10 cellular contexts compared by ENCODE assay signal in the genomic region with DNA sequence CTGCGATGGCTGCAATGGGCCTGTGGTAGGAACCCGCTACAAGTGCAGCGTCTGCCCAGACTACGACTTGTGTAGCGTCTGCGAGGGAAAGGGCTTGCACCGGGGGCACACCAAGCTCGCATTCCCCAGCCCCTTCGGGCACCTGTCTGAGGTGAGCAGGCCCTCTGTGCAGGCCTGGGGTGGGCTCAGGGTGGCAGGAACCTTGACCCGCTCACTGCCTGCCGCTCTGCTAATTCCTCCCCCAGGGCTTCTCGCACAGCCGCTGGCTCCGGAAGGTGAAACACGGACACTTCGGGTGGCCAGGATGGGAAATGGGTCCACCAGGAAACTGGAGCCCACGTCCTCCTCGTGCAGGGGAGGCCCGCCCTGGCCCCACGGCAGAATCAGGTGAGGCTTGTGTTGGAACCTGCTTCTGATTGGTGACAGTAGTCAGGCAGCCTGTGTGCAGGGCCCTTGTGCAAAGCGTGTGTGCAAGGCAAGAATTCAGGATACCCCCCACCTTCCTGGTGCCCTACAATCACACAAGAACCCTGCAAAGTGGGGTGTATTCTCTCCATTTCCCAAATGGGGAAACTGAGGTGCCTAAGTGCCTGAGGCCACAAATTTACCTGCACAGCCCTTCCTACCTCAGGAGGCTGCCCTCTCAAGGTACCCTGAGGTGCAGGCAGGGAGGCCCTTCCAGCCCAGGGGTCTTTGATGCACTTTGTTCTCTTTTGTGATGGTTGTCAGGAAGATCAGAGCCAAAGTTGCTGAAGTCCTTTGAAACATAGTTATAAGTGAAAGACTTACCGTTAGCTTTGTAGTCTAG. TPM values are rescaled to one million over a fixed set of nuclear protein-coding genes. Genes with fewer than 3 reads are reported as not detected.
DNase-seq lines count a peak whose midpoint lies in the region; ATAC-seq, FAIRE-seq and TF ChIP-seq lines count a peak whose summit lies in the region.
"Had no signal": no experiment of that assay in that cellular context is flagged by ENCODE, and none has a peak within 500 bp of the region (broad histone marks: within the 10 kb centered on the region; RNA-seq: fewer than 3 reads in every experiment).

No MANE protein-coding gene starts in this region.

- peaks cover 20% of the 10 kb centered on the region for H3K36me3 ChIP-seq in breast epithelium
- peaks cover 61% of the 10 kb centered on the region for H3K36me3 ChIP-seq in osteoblast (ENCODE audit: insufficient read depth, low read length)

- peak overlapping the region; percentile 94 to 100 (median 100) for H3K4me3 ChIP-seq in breast epithelium
- H3K4me3 ChIP-seq in osteoblast (ENCODE audit: insufficient read depth, low read length), result no peak overlapping the region

- H3K9me3 ChIP-seq in breast epithelium, result no peaks in the 10 kb centered on the region
- H3K9me3 ChIP-seq in osteoblast (ENCODE audit: low read depth, low read length), result no peaks in the 10 kb centered on the region

- peaks cover 65% of the 10 kb centered on the region for H4K20me1 ChIP-seq in osteoblast (ENCODE audit: insufficient read depth, low read length)

- TF ChIP-seq CTCF in breast epithelium (IDR thresholded peaks at IDR 0.05) (no peak), osteoblast (IDR thresholded peaks at IDR 0.05; ENCODE audit: extremely low read depth, low read depth, low read length) (no peak)

- DNase-seq in GM12891 (ENCODE audit: insufficient read length, low spot score) (no peak), breast epithelium (ENCODE audit: low spot score in 2 of 2) (no peak), osteoblast (ENCODE audit: insufficient read length, low spot score, missing footprints) (peak; percentile 53), NCI-H187 treated with DMSO at 0.1 percent for 48 hours (lab: John Stamatoyannopoulos, UW) (no peak), frontal cortex (ENCODE audit: low spot score in 2 of 2) (no peak)
- DNase-seq: NCI-H1694 treated with DMSO at 0.1 percent for 48 hours; stimulated activated CD4-positive, alpha-beta T cell treated with anti-CD3 and anti-CD28 coated beads, Interleukin-12 subunit alpha, Interleukin-12 subunit beta, amount 100 ng/mL, for 4 hours; stimulated activated naive CD4-positive, alpha-beta T cell had no signal

- no peak for ATAC-seq in HG03460 (IDR thresholded peaks at IDR 0.05; ENCODE audit: unreplicated experiment)

- H3K27ac ChIP-seq in breast epithelium, result peak overlapping the region in 1 of 2 donors; percentile 11
- H3K27ac ChIP-seq in osteoblast (ENCODE audit: low read depth, low read length), result no peak overlapping the region

- H3K27me3 ChIP-seq in breast epithelium, result no peaks in the 10 kb centered on the region
- H3K27me3 ChIP-seq in osteoblast (ENCODE audit: insufficient read depth, low read length), result no peaks in the 10 kb centered on the region

- intact Hi-C loops in breast epithelium (cut with DNase I; ENCODE audit: low total_unique reads), result no loop called here

- TF ChIP-seq POLR2A in GM12891 (IDR thresholded peaks at IDR 0.05; ENCODE audit: low read depth, low read length) (no peak; the same call in 1 of the 2 replicates), breast epithelium (IDR thresholded peaks at IDR 0.05) (no peak)

- H3K4me1 ChIP-seq in breast epithelium (peaks cover 10 to 24% of the 10 kb centered on the region in 2 donors), osteoblast (ENCODE audit: insufficient read depth, low read length) (peaks cover 28% of the 10 kb centered on the region)

- no peak overlapping the region for H2AFZ ChIP-seq in osteoblast (ENCODE audit: low read length)

- no peak overlapping the region for H3K4me2 ChIP-seq in osteoblast (ENCODE audit: insufficient read depth, low read length)

- FAIRE-seq in GM12891 (lab: Jason Lieb, UNC), result no peak
- no peak for FAIRE-seq in frontal cortex (lab: Jason Lieb, UNC)

- H3K79me2 ChIP-seq in osteoblast (ENCODE audit: insufficient read depth, low read length), result peaks cover 79% of the 10 kb centered on the region

TF ChIP-seq in GM12891, 5 proteins besides CTCF, POLR2A, EP300 and RAD21:
- TF ChIP-seq POU2F2 (IDR thresholded peaks at IDR 0.05; ENCODE audit: low read depth, low read length) (no peak), POLR2AphosphoS5 (IDR thresholded peaks at IDR 0.05; ENCODE audit: low read depth, low read length) (peak; percentile 38; the same call in 1 of the 2 replicates)

RNA-seq across cellular contexts. Expression of gene SQSTM1, which starts 3.4 kb away (rescaled TPM):
- polyA plus RNA-seq in GM12891 (2012; ENCODE audit: low read depth, missing spikeins), result 108 TPM
- total RNA-seq in breast epithelium (100 to 1,000 TPM; 407 to 695 (median 462) TPM), osteoblast (826 and 992 TPM in 2 replicates), frontal cortex (46.9 TPM)

RNA-seq across cellular contexts. Expression of gene MGAT4B, which starts 17.5 kb away (rescaled TPM):
- 27.7 TPM for polyA plus RNA-seq in GM12891 (2012; ENCODE audit: low read depth, missing spikeins)
- total RNA-seq in breast epithelium, result 10 to 100 TPM; 43.0 to 73.7 (median 54.6) TPM
- 90.5 and 95.9 TPM in 2 replicates for total RNA-seq in osteoblast
- total RNA-seq in frontal cortex, result 58.7 TPM

RNA-seq across cellular contexts. Expression of gene LTC4S, which starts 30.4 kb away (rescaled TPM):
- polyA plus RNA-seq in GM12891 (2012; ENCODE audit: low read depth, missing spikeins), result not detected
- total RNA-seq in breast epithelium, result 1 to 10 TPM; 3.8 to 8.8 (median 6.7) TPM
- 1.4 and 1.5 TPM in 2 replicates for total RNA-seq in osteoblast
- 1.6 TPM for total RNA-seq in frontal cortex
- total RNA-seq: HT-29 had no signal

RNA-seq across cellular contexts. Expression of gene MRNIP, which starts 34.5 kb away (rescaled TPM):
- 17.9 TPM for polyA plus RNA-seq in GM12891 (2012; ENCODE audit: low read depth, missing spikeins)
- total RNA-seq in breast epithelium (10 to 100 TPM; 32.3 to 67.2 (median 48.8) TPM), osteoblast (10.1 and 12.7 TPM in 2 replicates), frontal cortex (28.1 TPM)
